ENCODE assay signal across 9 cellular contexts in the genomic region with DNA sequence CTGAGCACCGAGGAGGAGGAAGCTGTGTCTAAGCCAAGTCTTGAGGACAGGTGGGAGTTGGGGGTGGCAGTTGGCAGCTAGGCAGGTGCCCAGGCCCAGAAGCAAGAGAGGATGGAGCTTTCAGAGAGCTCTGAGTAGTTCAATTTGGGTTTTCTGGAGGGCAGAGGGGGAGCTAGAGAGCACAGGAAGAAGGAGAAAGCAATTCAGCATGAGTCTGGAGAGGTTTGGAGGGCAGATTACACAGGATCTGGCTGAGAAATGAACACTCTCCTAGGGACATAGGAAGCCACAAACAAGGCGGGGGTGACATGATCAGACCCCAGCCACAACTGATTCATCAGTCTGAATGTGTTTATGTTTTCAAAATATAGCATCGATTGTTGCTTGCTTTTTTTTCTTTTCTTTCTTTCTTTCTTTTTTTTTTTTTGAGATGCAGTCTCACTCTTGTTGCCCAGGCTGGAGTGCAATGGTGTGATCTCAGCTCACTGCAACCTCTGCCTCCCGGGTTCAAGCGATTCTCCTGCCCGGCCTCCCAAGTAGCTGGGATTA.
DNase-seq lines count a peak whose midpoint lies in the region; ATAC-seq and TF ChIP-seq lines count a peak whose summit lies in the region.
"Had no signal": no experiment of that assay in that cellular context is flagged by ENCODE, and none has a peak within 500 bp of the region (broad histone marks: within the 10 kb centered on the region; RNA-seq: fewer than 3 reads in every experiment).

No MANE protein-coding gene starts in this region.

- no peaks in the 10 kb centered on the region for H3K27me3 ChIP-seq in OCI-LY1 (ENCODE audit: insufficient read depth, low read length)

- peaks cover 46% of the 10 kb centered on the region for H3K4me1 Mint-ChIP-seq in nephron progenitor cell

- no peaks in the 10 kb centered on the region for H3K9me2 ChIP-seq in OCI-LY1 (ENCODE audit: low read depth, low read length)

- in situ Hi-C loops in GM13977 (cut with MboI; ENCODE audit: low pct_unique_long_range_greater_than_20kb, low sequenced_read_pairs, unreplicated experiment): no loop called here

- H3K4me1 ChIP-seq in OCI-LY1 (ENCODE audit: insufficient read depth, low read length, severe bottlenecking): peaks cover 3% of the 10 kb centered on the region

- H3K4me3 ChIP-seq in AG10803 (ENCODE audit: low read length) (no peak overlapping the region), OCI-LY1 (ENCODE audit: low read depth, low read length, poor library complexity, severe bottlenecking) (no peak overlapping the region), cardiac fibroblast (replicated peaks in 1 of 2; ENCODE audit: low read depth in 2 of 2, low read length in 2 of 2) (no peak overlapping the region)

- H3K27me3 Mint-ChIP-seq in nephron progenitor cell (ENCODE audit: low read depth, poor library complexity): peaks cover 2% of the 10 kb centered on the region

- no peaks in the 10 kb centered on the region; the same call in 1 of the 2 replicates for H3K36me3 ChIP-seq in OCI-LY1 (ENCODE audit: insufficient read depth, low read length)

- H3K9me3 ChIP-seq in OCI-LY1 (ENCODE audit: low read length): no peaks in the 10 kb centered on the region

- H4K20me1 ChIP-seq in OCI-LY1 (ENCODE audit: insufficient read depth, low read length): no peaks in the 10 kb centered on the region

- DNase-seq in AG10803 (ENCODE audit: low read depth) (peak; percentile 48), GM13977 (ENCODE audit: low spot score) (no peak), cardiac fibroblast (ENCODE audit: low read depth in 2 of 2) (peak; percentile 62 to 64), nephron progenitor cell (no peak), GOT3 (lab: John Stamatoyannopoulos, UW) (no peak)

- peaks cover 34% of the 10 kb centered on the region for H3K36me3 Mint-ChIP-seq in nephron progenitor cell (ENCODE audit: low read depth)

- H3K27ac ChIP-seq in OCI-LY1 (ENCODE audit: low read depth, low read length, poor library complexity, severe bottlenecking): no peak overlapping the region

- TF ChIP-seq POLR2A in GM18505 (IDR thresholded peaks at IDR 0.05; ENCODE audit: borderline replicate concordance, extremely low read depth, insufficient read depth, insufficient read length): no peak

- no peaks in the 10 kb centered on the region for H3K79me2 ChIP-seq in OCI-LY1 (ENCODE audit: insufficient read depth, low read length)

- H3K9ac ChIP-seq in OCI-LY1 (ENCODE audit: low read length): no peak overlapping the region

- no peaks in the 10 kb centered on the region for H3K9me3 Mint-ChIP-seq in nephron progenitor cell
- H3K9me3 Mint-ChIP-seq: stimulated activated naive CD8-positive, alpha-beta T cell treated with anti-CD3 and anti-CD28 coated beads, Interleukin-15, Interleukin-2, amounts not matched to agents 100 ng/mL and 50 ng/mL, for 24 hours had no signal

- H3K4me3 Mint-ChIP-seq in nephron progenitor cell: no peak overlapping the region
- H3K4me3 Mint-ChIP-seq: stimulated activated naive CD8-positive, alpha-beta T cell treated with anti-CD3 and anti-CD28 coated beads, Interleukin-15, Interleukin-2, amounts not matched to agents 100 ng/mL and 50 ng/mL, for 24 hours had no signal

- no peak overlapping the region for H3K4me2 ChIP-seq in OCI-LY1 (ENCODE audit: low read length)

- H3K27ac Mint-ChIP-seq in nephron progenitor cell: peak overlapping the region; percentile 66
- H3K27ac Mint-ChIP-seq: stimulated activated naive CD8-positive, alpha-beta T cell treated with anti-CD3 and anti-CD28 coated beads, Interleukin-15, Interleukin-2, amounts not matched to agents 100 ng/mL and 50 ng/mL, for 24 hours had no signal

- ATAC-seq in GM18505 (IDR thresholded peaks at IDR 0.05; ENCODE audit: unreplicated experiment): no peak
- no peak for ATAC-seq in GM21576 (IDR thresholded peaks at IDR 0.05; ENCODE audit: unreplicated experiment)

- TF ChIP-seq CTCF in AG10803 (conservative IDR thresholded peaks at IDR 0.05; ENCODE audit: low read length): peak; percentile 68
- TF ChIP-seq CTCF in GM13977 (IDR thresholded peaks at IDR 0.05; ENCODE audit: extremely low read depth, insufficient read depth, missing control alignments): peak; percentile 52
- TF ChIP-seq CTCF in OCI-LY1 (IDR thresholded peaks at IDR 0.05; ENCODE audit: low read length): peak; percentile 65
- peak; percentile 77 for TF ChIP-seq CTCF in cardiac fibroblast (IDR thresholded peaks at IDR 0.05; ENCODE audit: low read depth, low read length)
- TF ChIP-seq CTCF in nephron progenitor cell (IDR thresholded peaks at IDR 0.05): peak; percentile 30

- no peak overlapping the region for H2AFZ ChIP-seq in OCI-LY1 (ENCODE audit: low read length)

- no peaks in the 10 kb centered on the region for H3F3A ChIP-seq in OCI-LY1 (ENCODE audit: insufficient read depth, low read length)

Comparison
In these comparisons a context has a peak if more than half of its experiments do, and no peak if none do; other contexts are left out.
1. DNase-seq: peak in AG10803 (single experiment) and cardiac fibroblast (2 of 2); none in GM13977 (single experiment), nephron progenitor cell (single experiment) and GOT3 (single experiment).
2. Peak in every context shown above with its lines, with median percentiles within 50 percentile points of each other: CTCF ChIP-seq.